30 cellular contexts compared by ENCODE assay signal in genomic region chr12:63020269-63020668, GRCh38.
"Had no signal": no experiment of that assay in that cellular context is flagged by ENCODE, and none has a peak within 500 bp of the region (broad histone marks: within the 10 kb centered on the region; RNA-seq: fewer than 3 reads in every experiment).

No MANE protein-coding gene starts in this region.

- H3K27me3 Mint-ChIP-seq: natural killer cell treated with Interleukin-12 subunit alpha and Interleukin-12 subunit beta and Interleukin-15 and Interleukin-18, amount 100 ng/mL, for 72 hours; stimulated activated naive CD8-positive, alpha-beta T cell treated with anti-CD3 and anti-CD28 coated beads, Interleukin-15, amount 100 ng/mL, for 72 hours had no signal

- H3K4me1 Mint-ChIP-seq: naive B cell; stimulated activated naive CD8-positive, alpha-beta T cell treated with anti-CD3 and anti-CD28 coated beads, Interleukin-15, amount 100 ng/mL, for 72 hours had no signal

- H3K27ac Mint-ChIP-seq: memory B cell; mesothelial cell of epicardium; natural killer cell treated with Interleukin-12 subunit alpha and Interleukin-12 subunit beta and Interleukin-15 and Interleukin-18, amount 100 ng/mL, for 72 hours; stimulated activated naive CD8-positive, alpha-beta T cell treated with anti-CD3 and anti-CD28 coated beads, Interleukin-15, amount 100 ng/mL, for 72 hours had no signal

- H3K27me3 ChIP-seq: esophagus muscularis mucosa, gastroesophageal sphincter, heart left ventricle, hepatocyte, right atrium auricular region, suprapubic skin, transverse colon, upper lobe of right lung, uterus had no signal

- H3K36me3 ChIP-seq: esophagus muscularis mucosa, gastroesophageal sphincter, heart left ventricle, prostate gland, right atrium auricular region, suprapubic skin, transverse colon, upper lobe of right lung, uterus had no signal

- ATAC-seq: foreskin keratinocyte; gastroesophageal sphincter; heart left ventricle; left lobe of liver; mucosa of descending colon; natural killer cell treated with Interleukin-12 subunit alpha and Interleukin-12 subunit beta and Interleukin-15 and Interleukin-18, amount 100 ng/mL, for 72 hours; sciatic nerve; stimulated activated naive CD8-positive, alpha-beta T cell treated with anti-CD3 and anti-CD28 coated beads, Interleukin-15, amount 100 ng/mL, for 72 hours; upper lobe of right lung had no signal

- H3K9me3 ChIP-seq: esophagus muscularis mucosa, gastroesophageal sphincter, heart left ventricle, mucosa of descending colon, prostate gland, right atrium auricular region, suprapubic skin, transverse colon, upper lobe of right lung, uterus had no signal

- H3K36me3 Mint-ChIP-seq: memory B cell; mesothelial cell of epicardium; naive B cell; natural killer cell treated with Interleukin-12 subunit alpha and Interleukin-12 subunit beta and Interleukin-15 and Interleukin-18, amount 100 ng/mL, for 72 hours had no signal

- H3K4me3 ChIP-seq: esophagus muscularis mucosa, gastroesophageal sphincter, heart left ventricle, hepatocyte, lung, mucosa of descending colon, prostate gland, right atrium auricular region, smooth muscle cell, suprapubic skin, transverse colon, upper lobe of right lung, uterus had no signal

- H3K4me3 Mint-ChIP-seq: memory B cell; mesothelial cell of epicardium; naive B cell; natural killer cell treated with Interleukin-12 subunit alpha and Interleukin-12 subunit beta and Interleukin-15 and Interleukin-18, amount 100 ng/mL, for 72 hours; neural crest cell; stimulated activated naive CD8-positive, alpha-beta T cell treated with anti-CD3 and anti-CD28 coated beads, Interleukin-15, amount 100 ng/mL, for 72 hours had no signal

- H3K27ac ChIP-seq: esophagus muscularis mucosa, foreskin keratinocyte, gastroesophageal sphincter, heart left ventricle, hepatocyte, prostate gland, right atrium auricular region, suprapubic skin, transverse colon, upper lobe of right lung, uterus had no signal

- H3K4me1 ChIP-seq: esophagus muscularis mucosa, foreskin keratinocyte, gastroesophageal sphincter, heart left ventricle, prostate gland, right atrium auricular region, suprapubic skin, transverse colon, upper lobe of right lung, uterus had no signal

- H3K9me3 Mint-ChIP-seq: memory B cell; mesothelial cell of epicardium; naive B cell; natural killer cell treated with Interleukin-12 subunit alpha and Interleukin-12 subunit beta and Interleukin-15 and Interleukin-18, amount 100 ng/mL, for 72 hours; neural crest cell; stimulated activated naive CD8-positive, alpha-beta T cell treated with anti-CD3 and anti-CD28 coated beads, Interleukin-15, amount 100 ng/mL, for 72 hours had no signal

- DNase-seq: dermis blood vessel endothelial cell; effector memory CD4-positive, alpha-beta T cell; foreskin keratinocyte; heart left ventricle; kidney; mucosa of descending colon; naive B cell; stimulated activated CD4-positive, alpha-beta T cell treated with anti-CD3 and anti-CD28 coated beads, Interleukin-12 subunit alpha, Interleukin-12 subunit beta, amount 100 ng/mL, for 4 hours; stimulated activated CD4-positive, alpha-beta T cell treated with anti-CD3 and anti-CD28 coated beads, Interleukin-1b, Interleukin-23, amount 100 ng/mL, for 48 hours; stimulated activated CD4-positive, alpha-beta T cell treated with anti-CD3 and anti-CD28 coated beads, Interleukin-4, amount 100 ng/mL, for 1 hour; stimulated activated CD8-positive, alpha-beta memory T cell treated with anti-CD3 and anti-CD28 coated beads, Interleukin-4, amount 100 ng/mL, for 48 hours; stimulated activated naive CD4-positive, alpha-beta T cell; stimulated activated naive CD8-positive, alpha-beta T cell treated with anti-CD3 and anti-CD28 coated beads, Interleukin-15, amount 100 ng/mL, for 72 hours; transverse colon; upper lobe of right lung; uterus had no signal
